Comparison of ENCODE assay signal across 19 cellular contexts in the genomic region with DNA sequence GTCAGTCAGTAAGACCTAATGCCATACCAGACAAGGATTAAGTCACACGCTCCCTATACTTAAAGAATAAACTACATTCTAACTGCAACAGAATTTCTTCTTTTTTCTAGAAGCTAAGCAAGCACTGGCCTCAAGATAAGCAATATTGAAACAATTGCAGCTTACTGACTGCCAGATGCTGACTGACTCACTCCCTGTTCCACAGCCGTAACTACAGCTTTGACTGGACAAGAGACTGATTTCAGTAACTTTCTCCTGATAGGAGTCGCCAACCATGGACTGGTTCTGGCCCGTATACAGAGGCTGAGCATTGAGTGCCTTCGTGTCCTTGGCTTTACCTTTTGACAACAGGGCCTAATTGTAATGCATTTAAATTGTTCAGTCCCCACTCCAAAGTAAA.
DNase-seq lines count a peak whose midpoint lies in the region; ATAC-seq and TF ChIP-seq lines count a peak whose summit lies in the region.
"Had no signal": no experiment of that assay in that cellular context is flagged by ENCODE, and none has a peak within 500 bp of the region (broad histone marks: within the 10 kb centered on the region; RNA-seq: fewer than 3 reads in every experiment).

No MANE protein-coding gene starts in this region.

- WGBS in heart left ventricle, 4 donors: 63 to 81% (median 67%) methylated on average over 5 of the region's 5 CpGs

- TF ChIP-seq CTCF in heart left ventricle (IDR thresholded peaks at IDR 0.05) (no peak), right atrium auricular region (IDR thresholded peaks at IDR 0.05) (no peak), fibroblast of villous mesenchyme (IDR thresholded peaks at IDR 0.05; ENCODE audit: insufficient read depth, low read depth, low read length) (no peak), CD14-positive monocyte (IDR thresholded peaks at IDR 0.05) (no peak)
- no peak for TF ChIP-seq CTCF in CD4-positive, alpha-beta T cell (IDR thresholded peaks at IDR 0.05)

- ATAC-seq in heart left ventricle (peak; percentile 58 to 85 (median 72)), HG03521 (IDR thresholded peaks at IDR 0.05; ENCODE audit: unreplicated experiment) (no peak)
- ATAC-seq in activated T-helper 17 cell treated with anti-CD3 and anti-CD28 coated beads, Interleukin-2, amount 50 U/mL, for 72 hours (replicated peaks): peak; percentile 90
- ATAC-seq in stimulated activated effector memory CD8-positive, alpha-beta T cell treated with anti-CD3 and anti-CD28 coated beads, Interleukin-12 subunit alpha, Interleukin-12 subunit beta, amount 100 ng/mL, for 72 hours: peak; percentile 92
- no peak for ATAC-seq in CD4-positive, alpha-beta T cell (ENCODE audit: poor library complexity)

- no peaks in the 10 kb centered on the region for H3K9me3 Mint-ChIP-seq in activated T-helper 17 cell treated with anti-CD3 and anti-CD28 coated beads, Interleukin-2, amount 50 U/mL, for 72 hours
- H3K9me3 Mint-ChIP-seq in stimulated activated effector memory CD8-positive, alpha-beta T cell treated with anti-CD3 and anti-CD28 coated beads, Interleukin-12 subunit alpha, Interleukin-12 subunit beta, amount 100 ng/mL, for 72 hours: no peaks in the 10 kb centered on the region
- peaks cover 0 to 2% (median 0%) of the 10 kb centered on the region in 7 donors for H3K9me3 Mint-ChIP-seq in CD14-positive monocyte
- H3K9me3 Mint-ChIP-seq in CD4-positive, alpha-beta T cell: no peaks in the 10 kb centered on the region
- H3K9me3 Mint-ChIP-seq: activated naive CD8-positive, alpha-beta T cell treated with anti-CD3 and anti-CD28 coated beads, Interleukin-2, amount 10 ng/mL, durations not matched to agents 7 days and 5 days; T-helper 1 cell treated with Interleukin-12 subunit alpha and Interleukin-12 subunit beta and Interleukin-4 antibody, amounts not matched to agents 30 μg/mL and 1 μg/mL, for 36 hours had no signal

- POLR2A ChIA-PET in CD4-positive, alpha-beta T cell (lab: Charles Lee): no interaction called here

- no peak for DNase-seq in heart left ventricle
- no peak for DNase-seq in right atrium auricular region (ENCODE audit: low spot score)
- DNase-seq in fibroblast of villous mesenchyme (ENCODE audit: low read depth): peak; percentile 28
- peak in 1 of 2 donors; percentile 61 for DNase-seq in stimulated activated effector memory CD8-positive, alpha-beta T cell treated with anti-CD3 and anti-CD28 coated beads, Interleukin-12 subunit alpha, Interleukin-12 subunit beta, amount 100 ng/mL, for 72 hours (ENCODE audit: low spot score in 2 of 2)
- DNase-seq in CD14-positive monocyte (ENCODE audit: low spot score): no peak
- DNase-seq in CD4-positive, alpha-beta T cell: no peak
- DNase-seq: activated naive CD8-positive, alpha-beta T cell treated with anti-CD3 and anti-CD28 coated beads, Interleukin-2, amount 10 ng/mL, durations not matched to agents 7 days and 5 days; DND-41; mesendoderm; MG63; NCI-H2029; NCI-H748 treated with DMSO at 0.1 percent for 48 hours; RPMI8226; spleen; transverse colon had no signal

- H3K4me3 ChIP-seq in heart left ventricle (no peak overlapping the region), right atrium auricular region (no peak overlapping the region), fibroblast of villous mesenchyme (ENCODE audit: low read depth, low read length) (no peak overlapping the region)
- H3K4me3 ChIP-seq: MG63, spleen, transverse colon had no signal

- peaks cover 89% of the 10 kb centered on the region for H3K36me3 Mint-ChIP-seq in activated T-helper 17 cell treated with anti-CD3 and anti-CD28 coated beads, Interleukin-2, amount 50 U/mL, for 72 hours (ENCODE audit: low read depth)
- H3K36me3 Mint-ChIP-seq in stimulated activated effector memory CD8-positive, alpha-beta T cell treated with anti-CD3 and anti-CD28 coated beads, Interleukin-12 subunit alpha, Interleukin-12 subunit beta, amount 100 ng/mL, for 72 hours: peaks cover 95% of the 10 kb centered on the region
- peaks cover 51 to 56% of the 10 kb centered on the region in 2 donors for H3K36me3 Mint-ChIP-seq in CD14-positive monocyte
- H3K36me3 Mint-ChIP-seq in CD4-positive, alpha-beta T cell (ENCODE audit: low read depth): peaks cover 77% of the 10 kb centered on the region

- no peaks in the 10 kb centered on the region for H3K9me3 ChIP-seq in heart left ventricle
- H3K9me3 ChIP-seq in right atrium auricular region: no peaks in the 10 kb centered on the region
- H3K9me3 ChIP-seq in CD4-positive, alpha-beta T cell (ENCODE audit: control insufficient read depth, low read length): no peaks in the 10 kb centered on the region
- H3K9me3 ChIP-seq: MG63, spleen, transverse colon had no signal

- H3K27me3 Mint-ChIP-seq in activated T-helper 17 cell treated with anti-CD3 and anti-CD28 coated beads, Interleukin-2, amount 50 U/mL, for 72 hours: no peaks in the 10 kb centered on the region
- H3K27me3 Mint-ChIP-seq in CD14-positive monocyte (ENCODE audit: low read depth in 3 of 3): peaks cover 0 to 2% (median 0%) of the 10 kb centered on the region in 3 donors
- H3K27me3 Mint-ChIP-seq in CD4-positive, alpha-beta T cell: no peaks in the 10 kb centered on the region
- H3K27me3 Mint-ChIP-seq: activated naive CD8-positive, alpha-beta T cell treated with anti-CD3 and anti-CD28 coated beads, Interleukin-2, amount 10 ng/mL, durations not matched to agents 7 days and 5 days had no signal

- H3K4me3 Mint-ChIP-seq in activated T-helper 17 cell treated with anti-CD3 and anti-CD28 coated beads, Interleukin-2, amount 50 U/mL, for 72 hours: no peak overlapping the region
- no peak overlapping the region for H3K4me3 Mint-ChIP-seq in stimulated activated effector memory CD8-positive, alpha-beta T cell treated with anti-CD3 and anti-CD28 coated beads, Interleukin-12 subunit alpha, Interleukin-12 subunit beta, amount 100 ng/mL, for 72 hours
- no peak overlapping the region for H3K4me3 Mint-ChIP-seq in CD14-positive monocyte
- no peak overlapping the region for H3K4me3 Mint-ChIP-seq in CD4-positive, alpha-beta T cell
- H3K4me3 Mint-ChIP-seq: activated naive CD8-positive, alpha-beta T cell treated with anti-CD3 and anti-CD28 coated beads, Interleukin-2, amount 10 ng/mL, durations not matched to agents 7 days and 5 days; T-helper 1 cell treated with Interleukin-12 subunit alpha and Interleukin-12 subunit beta and Interleukin-4 antibody, amounts not matched to agents 30 μg/mL and 1 μg/mL, for 36 hours had no signal

- no peak for TF ChIP-seq POLR2A in heart left ventricle (IDR thresholded peaks at IDR 0.05)

- CTCF ChIA-PET in CD4-positive, alpha-beta T cell (lab: Charles Lee): no interaction called here

- H3K27ac ChIP-seq in heart left ventricle: no peak overlapping the region
- no peak overlapping the region for H3K27ac ChIP-seq in right atrium auricular region
- H3K27ac ChIP-seq in CD4-positive, alpha-beta T cell (ENCODE audit: low read depth, low read length): no peak overlapping the region
- H3K27ac ChIP-seq: C4-2B, spleen, transverse colon had no signal

- intact Hi-C loops in heart left ventricle (cut with DNase I): no loop called here
- intact Hi-C loops in CD14-positive monocyte (cut with micrococcal nuclease): no loop called here
- intact Hi-C loops in CD4-positive, alpha-beta T cell (cut with DNase I, micrococcal nuclease): no loop called here

- H3K4me1 ChIP-seq in heart left ventricle (peaks cover 0 to 9% (median 0%) of the 10 kb centered on the region in 12 donors), right atrium auricular region (no peaks in the 10 kb centered on the region)
- H3K4me1 ChIP-seq: spleen, transverse colon had no signal

- no peak overlapping the region for H3K27ac Mint-ChIP-seq in activated T-helper 17 cell treated with anti-CD3 and anti-CD28 coated beads, Interleukin-2, amount 50 U/mL, for 72 hours
- H3K27ac Mint-ChIP-seq in stimulated activated effector memory CD8-positive, alpha-beta T cell treated with anti-CD3 and anti-CD28 coated beads, Interleukin-12 subunit alpha, Interleukin-12 subunit beta, amount 100 ng/mL, for 72 hours: no peak overlapping the region
- no peak overlapping the region for H3K27ac Mint-ChIP-seq in CD14-positive monocyte
- H3K27ac Mint-ChIP-seq in CD4-positive, alpha-beta T cell: no peak overlapping the region
- H3K27ac Mint-ChIP-seq: activated naive CD8-positive, alpha-beta T cell treated with anti-CD3 and anti-CD28 coated beads, Interleukin-2, amount 10 ng/mL, durations not matched to agents 7 days and 5 days; T-helper 1 cell treated with Interleukin-12 subunit alpha and Interleukin-12 subunit beta and Interleukin-4 antibody, amounts not matched to agents 30 μg/mL and 1 μg/mL, for 36 hours had no signal

- peaks cover 0 to 81% (median 72%) of the 10 kb centered on the region in 9 donors for H3K36me3 ChIP-seq in heart left ventricle
- H3K36me3 ChIP-seq in right atrium auricular region: peaks cover 48% of the 10 kb centered on the region

- no peaks in the 10 kb centered on the region for H3K27me3 ChIP-seq in heart left ventricle
- no peaks in the 10 kb centered on the region for H3K27me3 ChIP-seq in right atrium auricular region
- no peaks in the 10 kb centered on the region for H3K27me3 ChIP-seq in CD4-positive, alpha-beta T cell (ENCODE audit: control insufficient read depth, insufficient read depth, low read length)
- H3K27me3 ChIP-seq: MG63, spleen, transverse colon had no signal

- H3K4me1 Mint-ChIP-seq in activated T-helper 17 cell treated with anti-CD3 and anti-CD28 coated beads, Interleukin-2, amount 50 U/mL, for 72 hours: no peaks in the 10 kb centered on the region
- peaks cover 6% of the 10 kb centered on the region for H3K4me1 Mint-ChIP-seq in stimulated activated effector memory CD8-positive, alpha-beta T cell treated with anti-CD3 and anti-CD28 coated beads, Interleukin-12 subunit alpha, Interleukin-12 subunit beta, amount 100 ng/mL, for 72 hours
- H3K4me1 Mint-ChIP-seq in CD14-positive monocyte: no peaks in the 10 kb centered on the region
- H3K4me1 Mint-ChIP-seq in CD4-positive, alpha-beta T cell (ENCODE audit: low read depth): no peaks in the 10 kb centered on the region
- H3K4me1 Mint-ChIP-seq: activated naive CD8-positive, alpha-beta T cell treated with anti-CD3 and anti-CD28 coated beads, Interleukin-2, amount 10 ng/mL, durations not matched to agents 7 days and 5 days had no signal

Comparison
In these comparisons a context has a peak if more than half of its experiments do, and no peak if none do; other contexts are left out.
1. ATAC-seq: peak in heart left ventricle (4 of 4), activated T-helper 17 cell treated with anti-CD3 and anti-CD28 coated beads, Interleukin-2, amount 50 U/mL, for 72 hours (single experiment) and stimulated activated effector memory CD8-positive, alpha-beta T cell treated with anti-CD3 and anti-CD28 coated beads, Interleukin-12 subunit alpha, Interleukin-12 subunit beta, amount 100 ng/mL, for 72 hours (single experiment); none in CD4-positive, alpha-beta T cell (single experiment) and HG03521 (single experiment).